14 cellular contexts compared by ENCODE assay signal in genomic region chr5:143208781-143209510, GRCh38.
DNase-seq lines count a peak whose midpoint lies in the region; ATAC-seq and TF ChIP-seq lines count a peak whose summit lies in the region.
"Had no signal": no experiment of that assay in that cellular context is flagged by ENCODE, and none has a peak within 500 bp of the region (broad histone marks: within the 10 kb centered on the region; RNA-seq: fewer than 3 reads in every experiment).

No MANE protein-coding gene starts in this region.

- POLR2A ChIA-PET in naive thymus-derived CD4-positive, alpha-beta T cell (lab: Charles Lee) = no interaction called here

- H3K27ac ChIP-seq in cardiac muscle cell (no peak overlapping the region), subcutaneous abdominal adipose tissue (ENCODE audit: low read depth, low read length) (peak overlapping the region; percentile 19)
- H3K27ac ChIP-seq in naive thymus-derived CD4-positive, alpha-beta T cell (ENCODE audit: low read depth, low read length) = no peak overlapping the region
- H3K27ac ChIP-seq: BLaER1 had no signal

- no peak overlapping the region for H3K4me3 ChIP-seq in cardiac muscle cell
- peak overlapping the region in 1 of 5 donors; percentile 11 for H3K4me3 ChIP-seq in subcutaneous abdominal adipose tissue (ENCODE audit: low read depth in 1 of 5, low read length in 5 of 5)
- no peak overlapping the region for H3K4me3 ChIP-seq in naive thymus-derived CD4-positive, alpha-beta T cell (ENCODE audit: low read length)
- H3K4me3 ChIP-seq: BLaER1 had no signal

- intact Hi-C loops in cardiac septum (cut with DNase I) = loop anchor here (10.0 kb wide), 1 partner anchor 284 kb away; no protein-coding TSS in a partner anchor
- intact Hi-C loops in naive thymus-derived CD4-positive, alpha-beta T cell (cut with micrococcal nuclease) = no loop called here

- no peaks in the 10 kb centered on the region for H3K9me3 Mint-ChIP-seq in endothelial cell (ENCODE audit: unreplicated experiment)
- peaks cover 0 to 2% (median 0%) of the 10 kb centered on the region in 11 donors for H3K9me3 Mint-ChIP-seq in naive thymus-derived CD4-positive, alpha-beta T cell
- H3K9me3 Mint-ChIP-seq: immature natural killer cell had no signal

- H3K27me3 Mint-ChIP-seq in endothelial cell (ENCODE audit: unreplicated experiment) = no peaks in the 10 kb centered on the region
- H3K27me3 Mint-ChIP-seq in naive thymus-derived CD4-positive, alpha-beta T cell = no peaks in the 10 kb centered on the region

- H3K4me1 ChIP-seq in cardiac muscle cell (ENCODE audit: low read depth) (peaks cover 10% of the 10 kb centered on the region), subcutaneous abdominal adipose tissue (ENCODE audit: control insufficient read depth in 5 of 5, insufficient read depth in 5 of 5, low read length in 5 of 5) (peaks cover 12 to 61% (median 43%) of the 10 kb centered on the region in 5 donors)
- peaks cover 0 to 14% of the 10 kb centered on the region in 2 donors for H3K4me1 ChIP-seq in naive thymus-derived CD4-positive, alpha-beta T cell (ENCODE audit: control insufficient read depth in 2 of 2, insufficient read depth in 2 of 2, low read length in 2 of 2)

- DNase-seq in cardiac muscle cell (ENCODE audit: low read depth in 1 of 2, low spot score in 1 of 2) = no peak
- no peak for DNase-seq in cardiac septum (ENCODE audit: low spot score)
- peak; percentile 51 for DNase-seq in NAMALWA (ENCODE audit: low spot score)
- DNase-seq in endothelial cell (ENCODE audit: low spot score) = no peak
- DNase-seq in naive thymus-derived CD4-positive, alpha-beta T cell = no peak
- DNase-seq in DMS153 (lab: John Stamatoyannopoulos, UW) = no peak
- DNase-seq in RKO (ENCODE audit: low spot score) = no peak
- DNase-seq: amniotic stem cell; immature natural killer cell; NCI-H187; stimulated activated naive CD8-positive, alpha-beta T cell treated with anti-CD3 and anti-CD28 coated beads, Interleukin-15, Interleukin-2, amounts not matched to agents 100 U/mL and 50 U/mL, for 24 hours; T-helper 9 cell had no signal

- H3K36me3 ChIP-seq in cardiac muscle cell (no peaks in the 10 kb centered on the region), subcutaneous abdominal adipose tissue (ENCODE audit: control insufficient read depth in 5 of 5, insufficient read depth in 5 of 5, low read length in 5 of 5) (no peaks in the 10 kb centered on the region)
- H3K36me3 ChIP-seq in naive thymus-derived CD4-positive, alpha-beta T cell (ENCODE audit: control insufficient read depth in 2 of 3, insufficient read depth in 3 of 3, low read length in 3 of 3) = no peaks in the 10 kb centered on the region

- no peak overlapping the region for H3K27ac Mint-ChIP-seq in endothelial cell (ENCODE audit: unreplicated experiment)
- H3K27ac Mint-ChIP-seq in naive thymus-derived CD4-positive, alpha-beta T cell = no peak overlapping the region

- no peak for ATAC-seq in naive thymus-derived CD4-positive, alpha-beta T cell
- ATAC-seq: stimulated activated naive CD8-positive, alpha-beta T cell treated with anti-CD3 and anti-CD28 coated beads, Interleukin-15, Interleukin-2, amounts not matched to agents 100 U/mL and 50 U/mL, for 24 hours had no signal

- H3K9me3 ChIP-seq in cardiac muscle cell (ENCODE audit: low read depth) (no peaks in the 10 kb centered on the region), subcutaneous abdominal adipose tissue (ENCODE audit: control insufficient read depth in 5 of 5, low read length in 5 of 5) (no peaks in the 10 kb centered on the region)
- no peaks in the 10 kb centered on the region for H3K9me3 ChIP-seq in naive thymus-derived CD4-positive, alpha-beta T cell (ENCODE audit: control insufficient read depth in 2 of 3, low read length in 3 of 3)
- H3K9me3 ChIP-seq: BLaER1 had no signal

- CTCF ChIA-PET in naive thymus-derived CD4-positive, alpha-beta T cell (lab: Charles Lee) = no interaction called here

- peak overlapping the region; percentile 51 for H3K4me3 Mint-ChIP-seq in endothelial cell (ENCODE audit: unreplicated experiment)
- no peak overlapping the region for H3K4me3 Mint-ChIP-seq in naive thymus-derived CD4-positive, alpha-beta T cell
- H3K4me3 Mint-ChIP-seq: immature natural killer cell had no signal

- peaks cover 24% of the 10 kb centered on the region for H3K36me3 Mint-ChIP-seq in endothelial cell (ENCODE audit: low read depth, unreplicated experiment)
- H3K36me3 Mint-ChIP-seq in naive thymus-derived CD4-positive, alpha-beta T cell = peaks cover 0 to 52% (median 27%) of the 10 kb centered on the region in 5 donors

- no peak overlapping the region for H3K9ac ChIP-seq in subcutaneous abdominal adipose tissue (ENCODE audit: low read length in 5 of 5)
- H3K9ac ChIP-seq: BLaER1 had no signal

- TF ChIP-seq CTCF in cardiac muscle cell (IDR thresholded peaks at IDR 0.05; ENCODE audit: low read depth, low read length) (peak; percentile 11), endothelial cell (IDR thresholded peaks at IDR 0.05; ENCODE audit: unreplicated experiment) (peak; percentile 18)

- no peaks in the 10 kb centered on the region for H3K27me3 ChIP-seq in cardiac muscle cell
- H3K27me3 ChIP-seq in subcutaneous abdominal adipose tissue (ENCODE audit: control insufficient read depth in 5 of 5, insufficient read depth in 4 of 5, low read length in 5 of 5) = no peaks in the 10 kb centered on the region
- no peaks in the 10 kb centered on the region for H3K27me3 ChIP-seq in naive thymus-derived CD4-positive, alpha-beta T cell (ENCODE audit: control insufficient read depth in 2 of 2, insufficient read depth in 2 of 2, low read length in 2 of 2)
- H3K27me3 ChIP-seq: BLaER1 had no signal

- peaks cover 22% of the 10 kb centered on the region for H3K4me1 Mint-ChIP-seq in endothelial cell (ENCODE audit: unreplicated experiment)
- H3K4me1 Mint-ChIP-seq in naive thymus-derived CD4-positive, alpha-beta T cell = peaks cover 0 to 13% (median 0%) of the 10 kb centered on the region in 7 donors
